ENCODE assay signal across 37 cellular contexts in genomic region chr2:15916336-15916735, GRCh38. TPM values are rescaled to one million over a fixed set of nuclear protein-coding genes. Genes with fewer than 3 reads are reported as not detected.
"Had no signal": no experiment of that assay in that cellular context is flagged by ENCODE, and none has a peak within 500 bp of the region (broad histone marks: within the 10 kb centered on the region; RNA-seq: fewer than 3 reads in every experiment).

No MANE protein-coding gene starts in this region.

- DNase-seq: activated B cell treated with CpG ODN at 0.5 μM for 24 hours; activated CD4-positive, alpha-beta memory T cell treated with anti-CD3 and anti-CD28 coated beads for 36 hours; activated CD4-positive, alpha-beta T cell treated with anti-CD3 and anti-CD28 coated beads for 4 hours; activated CD4-positive, alpha-beta T cell treated with anti-CD3 and anti-CD28 coated beads, Interleukin-2, amount 10 ng/mL, durations not matched to agents 24 days and 14 days; activated CD4-positive, alpha-beta T cell treated with anti-CD3 and anti-CD28 coated beads, Interleukin-2, amount 50 U/mL, for 1 hour; activated CD4-positive, alpha-beta T cell treated with anti-CD3 and anti-CD28 coated beads, Interleukin-2, amount 50 U/mL, for 4 hours; activated CD4-positive, CD25-positive, alpha-beta regulatory T cell treated with anti-CD3 and anti-CD28 coated beads, Interleukin-2, amount 50 U/mL, for 72 hours; activated CD8-positive, alpha-beta memory T cell treated with anti-CD3 and anti-CD28 coated beads, Interleukin-2, amount 50 U/mL, for 4 hours; activated CD8-positive, alpha-beta T cell treated with anti-CD3 and anti-CD28 coated beads for 36 hours; activated effector memory CD4-positive, alpha-beta T cell treated with anti-CD3 and anti-CD28 coated beads, Interleukin-2, amount 50 U/mL, for 16 hours; activated gamma-delta T cell treated with Interleukin-2 at 50 U/mL for 16 hours; activated naive CD4-positive, alpha-beta T cell; activated naive CD4-positive, alpha-beta T cell treated with anti-CD3 and anti-CD28 coated beads for 36 hours; activated naive CD4-positive, alpha-beta T cell treated with anti-CD3 and anti-CD28 coated beads, Interleukin-2, amount 50 U/mL, for 16 hours; activated naive CD8-positive, alpha-beta T cell treated with anti-CD3 and anti-CD28 coated beads for 36 hours; activated T-cell treated with anti-CD3 and anti-CD28 coated beads for 4 hours; activated T-cell treated with anti-CD3 and anti-CD28 coated beads, Interleukin-2, amount 50 U/mL, for 1 hour; activated T-cell treated with anti-CD3 and anti-CD28 coated beads, Interleukin-2, amount 50 U/mL, for 4 hours; activated T-cell treated with anti-CD3 and anti-CD28 coated beads, Interleukin-2, amount 50 U/mL, for 72 hours; amniotic stem cell; aorta; body of pancreas; brain microvascular endothelial cell; central memory CD4-positive, alpha-beta T cell; SW 1271; T-helper 1 cell; T-helper 2 cell; T-helper 9 cell had no signal

- H3K27ac ChIP-seq: adrenal gland, body of pancreas, brain microvascular endothelial cell, breast epithelium, VCaP had no signal

- H3K36me3 ChIP-seq: adrenal gland, brain microvascular endothelial cell, breast epithelium had no signal

- H3K36me3 Mint-ChIP-seq: activated CD4-positive, alpha-beta memory T cell treated with anti-CD3 and anti-CD28 coated beads for 36 hours; activated naive CD4-positive, alpha-beta T cell treated with anti-CD3 and anti-CD28 coated beads, Interleukin-2, amount 50 U/mL, for 72 hours; activated naive CD8-positive, alpha-beta T cell treated with anti-CD3 and anti-CD28 coated beads for 36 hours had no signal

- H3K4me3 Mint-ChIP-seq: activated B cell treated with CpG ODN at 0.5 μM for 24 hours; activated CD4-positive, alpha-beta memory T cell treated with anti-CD3 and anti-CD28 coated beads for 36 hours; activated CD4-positive, alpha-beta T cell treated with anti-CD3 and anti-CD28 coated beads, Interleukin-2, amount 10 ng/mL, durations not matched to agents 24 days and 14 days; activated CD8-positive, alpha-beta T cell treated with anti-CD3 and anti-CD28 coated beads for 36 hours; activated naive CD4-positive, alpha-beta T cell treated with anti-CD3 and anti-CD28 coated beads for 36 hours; activated naive CD8-positive, alpha-beta T cell treated with anti-CD3 and anti-CD28 coated beads for 36 hours; activated T-cell treated with anti-CD3 and anti-CD28 coated beads, Interleukin-2, amount 50 U/mL, for 4 hours; activated T-cell treated with anti-CD3 and anti-CD28 coated beads, Interleukin-2, amount 50 U/mL, for 72 hours; activated T-helper 1 cell treated with anti-CD3 and anti-CD28 coated beads, Interleukin-12 subunit alpha, Interleukin-12 subunit beta, Interleukin-2, Interleukin-4 antibody, amounts not matched to agents 30 ng/mL and 10 ng/mL and 1 ng/mL, durations not matched to agents 14 hours and 24 hours and 36 hours; activated T-helper 17 cell treated with anti-CD3 and anti-CD28 coated beads, Interleukin-2, amount 50 U/mL, for 72 hours; T-helper 1 cell treated with Interleukin-12 subunit alpha and Interleukin-12 subunit beta and Interleukin-4 antibody, amounts not matched to agents 30 μg/mL and 1 μg/mL, for 36 hours; T-helper 2 cell treated with Interferon-gamma antibody and Interleukin-4, amounts not matched to agents 5 μg/mL and 100 μg/mL, for 36 hours had no signal

- H3K4me1 ChIP-seq: body of pancreas, breast epithelium had no signal

- H3K27ac Mint-ChIP-seq: activated B cell treated with CpG ODN at 0.5 μM for 24 hours; activated CD4-positive, alpha-beta memory T cell treated with anti-CD3 and anti-CD28 coated beads for 36 hours; activated CD4-positive, alpha-beta T cell treated with anti-CD3 and anti-CD28 coated beads, Interleukin-2, amount 10 ng/mL, durations not matched to agents 24 days and 14 days; activated CD8-positive, alpha-beta T cell treated with anti-CD3 and anti-CD28 coated beads for 36 hours; activated naive CD4-positive, alpha-beta T cell treated with anti-CD3 and anti-CD28 coated beads for 36 hours; activated naive CD4-positive, alpha-beta T cell treated with anti-CD3 and anti-CD28 coated beads, Interleukin-2, amount 50 U/mL, for 72 hours; activated naive CD8-positive, alpha-beta T cell treated with anti-CD3 and anti-CD28 coated beads for 36 hours; activated T-cell treated with anti-CD3 and anti-CD28 coated beads, Interleukin-2, amount 50 U/mL, for 72 hours; activated T-helper 1 cell treated with anti-CD3 and anti-CD28 coated beads, Interleukin-12 subunit alpha, Interleukin-12 subunit beta, Interleukin-2, Interleukin-4 antibody, amounts not matched to agents 30 ng/mL and 10 ng/mL and 1 ng/mL, durations not matched to agents 14 hours and 24 hours and 36 hours; activated T-helper 17 cell treated with anti-CD3 and anti-CD28 coated beads, Interleukin-2, amount 50 U/mL, for 72 hours; T-helper 1 cell treated with Interleukin-12 subunit alpha and Interleukin-12 subunit beta and Interleukin-4 antibody, amounts not matched to agents 30 μg/mL and 1 μg/mL, for 36 hours; T-helper 2 cell treated with Interferon-gamma antibody and Interleukin-4, amounts not matched to agents 5 μg/mL and 100 μg/mL, for 36 hours had no signal

- H3K9me3 Mint-ChIP-seq: activated B cell treated with CpG ODN at 0.5 μM for 24 hours; activated CD4-positive, alpha-beta memory T cell treated with anti-CD3 and anti-CD28 coated beads for 36 hours; activated CD4-positive, alpha-beta T cell treated with anti-CD3 and anti-CD28 coated beads, Interleukin-2, amount 10 ng/mL, durations not matched to agents 24 days and 14 days; activated CD8-positive, alpha-beta T cell treated with anti-CD3 and anti-CD28 coated beads for 36 hours; activated naive CD4-positive, alpha-beta T cell treated with anti-CD3 and anti-CD28 coated beads for 36 hours; activated naive CD4-positive, alpha-beta T cell treated with anti-CD3 and anti-CD28 coated beads, Interleukin-2, amount 50 U/mL, for 72 hours; activated naive CD8-positive, alpha-beta T cell treated with anti-CD3 and anti-CD28 coated beads for 36 hours; activated T-cell treated with anti-CD3 and anti-CD28 coated beads, Interleukin-2, amount 50 U/mL, for 4 hours; activated T-cell treated with anti-CD3 and anti-CD28 coated beads, Interleukin-2, amount 50 U/mL, for 72 hours; activated T-helper 1 cell treated with anti-CD3 and anti-CD28 coated beads, Interleukin-12 subunit alpha, Interleukin-12 subunit beta, Interleukin-2, Interleukin-4 antibody, amounts not matched to agents 30 ng/mL and 10 ng/mL and 1 ng/mL, durations not matched to agents 14 hours and 24 hours and 36 hours; activated T-helper 17 cell treated with anti-CD3 and anti-CD28 coated beads, Interleukin-2, amount 50 U/mL, for 72 hours; T-helper 1 cell treated with Interleukin-12 subunit alpha and Interleukin-12 subunit beta and Interleukin-4 antibody, amounts not matched to agents 30 μg/mL and 1 μg/mL, for 36 hours; T-helper 2 cell treated with Interferon-gamma antibody and Interleukin-4, amounts not matched to agents 5 μg/mL and 100 μg/mL, for 36 hours had no signal

- H3K4me1 Mint-ChIP-seq: activated B cell treated with CpG ODN at 0.5 μM for 24 hours; activated CD4-positive, alpha-beta T cell treated with anti-CD3 and anti-CD28 coated beads, Interleukin-2, amount 10 ng/mL, durations not matched to agents 24 days and 14 days; activated naive CD8-positive, alpha-beta T cell treated with anti-CD3 and anti-CD28 coated beads for 36 hours; activated T-helper 17 cell treated with anti-CD3 and anti-CD28 coated beads, Interleukin-2, amount 50 U/mL, for 72 hours had no signal

- H3K4me3 ChIP-seq: adrenal gland, body of pancreas, breast epithelium had no signal

- H3K27me3 ChIP-seq: adrenal gland, body of pancreas, brain microvascular endothelial cell had no signal

- H3K27me3 Mint-ChIP-seq: activated B cell treated with CpG ODN at 0.5 μM for 24 hours; activated CD4-positive, alpha-beta T cell treated with anti-CD3 and anti-CD28 coated beads, Interleukin-2, amount 10 ng/mL, durations not matched to agents 24 days and 14 days; activated CD8-positive, alpha-beta T cell treated with anti-CD3 and anti-CD28 coated beads for 36 hours had no signal

- H3K9me3 ChIP-seq: adrenal gland, body of pancreas, breast epithelium had no signal

RNA-seq across cellular contexts. Expression of gene MYCN, which starts 24.0 kb away (rescaled TPM):
- total RNA-seq: activated B cell treated with CpG ODN at 0.5 μM for 24 hours; activated CD4-positive, alpha-beta T cell treated with anti-CD3 and anti-CD28 coated beads, Interleukin-2, amount 10 ng/mL, durations not matched to agents 24 days and 14 days; activated CD8-positive, alpha-beta memory T cell treated with anti-CD3 and anti-CD28 coated beads for 36 hours; activated naive CD4-positive, alpha-beta T cell treated with anti-CD3 and anti-CD28 coated beads, Interleukin-2, amount 50 U/mL, for 72 hours; activated T-helper 1 cell treated with anti-CD3 and anti-CD28 coated beads, Interleukin-12 subunit alpha, Interleukin-12 subunit beta, Interleukin-2, Interleukin-4 antibody, amounts not matched to agents 30 ng/mL and 10 ng/mL and 1 ng/mL, durations not matched to agents 14 hours and 24 hours and 36 hours; activated T-helper 17 cell treated with anti-CD3 and anti-CD28 coated beads, Interleukin-2, amount 50 U/mL, for 72 hours; body of pancreas had no signal
